ENCODE assay signal across 1 cellular context in the genomic region with DNA sequence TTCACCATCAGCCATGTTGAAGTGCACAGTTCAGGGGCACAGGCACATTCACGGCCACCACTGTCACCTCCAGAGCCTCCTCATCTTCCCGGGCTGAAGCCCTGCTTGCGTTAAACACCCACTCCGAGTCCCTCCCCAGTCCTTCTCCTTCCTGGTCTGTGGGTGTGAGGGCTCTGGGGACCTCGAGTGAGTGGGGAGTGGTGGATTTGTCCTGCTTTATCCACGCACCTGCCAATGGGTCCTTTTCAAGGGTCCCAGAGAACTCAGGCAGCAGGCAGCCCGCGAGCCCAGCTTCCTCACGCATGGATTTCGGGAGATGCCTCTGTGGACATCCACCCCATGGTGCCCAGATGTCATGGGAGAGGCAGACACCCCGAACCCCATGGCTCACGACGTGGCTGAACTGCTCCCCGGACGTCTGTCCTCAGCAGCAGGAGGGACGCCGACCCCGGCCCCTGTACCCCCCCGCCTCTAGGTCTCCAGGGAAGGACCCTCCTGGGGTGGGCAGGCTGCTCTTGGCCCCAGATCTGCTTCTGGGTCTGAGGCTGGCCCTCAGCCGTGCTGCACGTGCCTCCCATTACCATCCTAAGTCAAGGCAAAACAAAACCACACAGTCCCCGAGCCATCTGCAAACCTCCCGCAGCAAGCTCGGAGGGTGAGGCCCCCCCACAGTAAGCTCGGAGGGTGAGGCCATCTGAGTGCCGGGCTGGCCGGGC.
TF ChIP-seq lines count a peak whose summit lies in the region.

No MANE protein-coding gene starts in this region.

TF ChIP-seq in HepG2, 621 proteins besides CTCF, POLR2A, EP300 and RAD21 (continued from another document and continues in another):
- TF ChIP-seq ZNF280D (CRISPR knock-in tag; IDR thresholded peaks at IDR 0.05) (no peak), MBD4 (IDR thresholded peaks at IDR 0.05; ENCODE audit: borderline replicate concordance, low read length) (no peak), ZNF326 (CRISPR knock-in tag; IDR thresholded peaks at IDR 0.05; ENCODE audit: borderline replicate concordance) (peak; percentile 52; the same call in 1 of the 2 replicates), ZNF24 (IDR thresholded peaks at IDR 0.05) (no peak), TOPORS (CRISPR knock-in tag; IDR thresholded peaks at IDR 0.05) (peak; percentile 55; the same call in 1 of the 2 replicates), KDM2A (CRISPR knock-in tag; IDR thresholded peaks at IDR 0.05; ENCODE audit: borderline replicate concordance, low read depth) (peak; percentile 63; the same call in 1 of the 2 replicates), ZNF382 (CRISPR knock-in tag; IDR thresholded peaks at IDR 0.05; ENCODE audit: borderline replicate concordance) (no peak), FOXM1 (CRISPR knock-in tag; IDR thresholded peaks at IDR 0.05) (no peak), HNF1B (CRISPR knock-in tag; IDR thresholded peaks at IDR 0.05) (no peak), AGO2 (optimal IDR thresholded peaks at IDR 0.05; ENCODE audit: low read depth, low read length) (peak; percentile 96), ZNF235 (CRISPR knock-in tag; IDR thresholded peaks at IDR 0.05; ENCODE audit: borderline replicate concordance) (no peak), ZNF451 (CRISPR knock-in tag; IDR thresholded peaks at IDR 0.05) (peak; percentile 53; the same call in 1 of the 2 replicates), GPBP1L1 (CRISPR knock-in tag; IDR thresholded peaks at IDR 0.05) (no peak), ZFP90 (CRISPR knock-in tag; IDR thresholded peaks at IDR 0.05; ENCODE audit: borderline replicate concordance) (peak; percentile 11; the same call in 1 of the 2 replicates), ZMYM4 (CRISPR knock-in tag; IDR thresholded peaks at IDR 0.05) (no peak), ZNF33B (CRISPR knock-in tag; IDR thresholded peaks at IDR 0.05) (no peak), ZC3H13 (CRISPR knock-in tag; IDR thresholded peaks at IDR 0.05) (0 out of 2 replicates have a peak, but pooled peaks have one; percentile 14), SATB2 (CRISPR knock-in tag; IDR thresholded peaks at IDR 0.05) (no peak), CEBPB (IDR thresholded peaks at IDR 0.05; ENCODE audit: borderline replicate concordance, low read depth, low read length) (no peak), PAXIP1 (CRISPR knock-in tag; conservative IDR thresholded peaks at IDR 0.05) (no peak), ZBTB34 (CRISPR knock-in tag; IDR thresholded peaks at IDR 0.05) (no peak), BHLHE40 (IDR thresholded peaks at IDR 0.05; ENCODE audit: low read length) (peak; percentile 73), ZNF567 (CRISPR knock-in tag; IDR thresholded peaks at IDR 0.05; ENCODE audit: borderline replicate concordance) (0 out of 2 replicates have a peak, but pooled peaks have one; percentile 28), ZNF878 (CRISPR knock-in tag; IDR thresholded peaks at IDR 0.05) (no peak), ZNF674 (CRISPR knock-in tag; IDR thresholded peaks at IDR 0.05; ENCODE audit: low read depth) (no peak), NR2F2 (IDR thresholded peaks at IDR 0.05; ENCODE audit: borderline replicate concordance, low read depth) (peak; percentile 6; the same call in 1 of the 2 replicates), TFE3 (CRISPR knock-in tag; IDR thresholded peaks at IDR 0.05) (no peak), MIER2 (CRISPR knock-in tag; IDR thresholded peaks at IDR 0.05) (no peak), IRF2 (CRISPR knock-in tag; IDR thresholded peaks at IDR 0.05) (no peak), NFYC (CRISPR knock-in tag; IDR thresholded peaks at IDR 0.05) (no peak), KLF13 (CRISPR knock-in tag; IDR thresholded peaks at IDR 0.05) (no peak), POLR2AphosphoS2 (IDR thresholded peaks at IDR 0.05; ENCODE audit: low read depth, low read length) (no peak), ZBTB42 (CRISPR knock-in tag; IDR thresholded peaks at IDR 0.05) (no peak), DPF2 (CRISPR knock-in tag; IDR thresholded peaks at IDR 0.05; ENCODE audit: borderline replicate concordance, low read depth) (no peak), MYC (CRISPR knock-in tag; IDR thresholded peaks at IDR 0.05; ENCODE audit: borderline replicate concordance) (no peak; the same call in 1 of the 2 replicates), CBX1 (IDR thresholded peaks at IDR 0.05; ENCODE audit: low read depth) (no peak), TCF7L2 (IDR thresholded peaks at IDR 0.05; ENCODE audit: low read depth, low read length) (no peak), ZNF20 (CRISPR knock-in tag; IDR thresholded peaks at IDR 0.05) (no peak)
- TF ChIP-seq, protein P1, sequence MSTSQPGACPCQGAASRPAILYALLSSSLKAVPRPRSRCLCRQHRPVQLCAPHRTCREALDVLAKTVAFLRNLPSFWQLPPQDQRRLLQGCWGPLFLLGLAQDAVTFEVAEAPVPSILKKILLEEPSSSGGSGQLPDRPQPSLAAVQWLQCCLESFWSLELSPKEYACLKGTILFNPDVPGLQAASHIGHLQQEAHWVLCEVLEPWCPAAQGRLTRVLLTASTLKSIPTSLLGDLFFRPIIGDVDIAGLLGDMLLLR (CRISPR knock-in tag; IDR thresholded peaks at IDR 0.05), result no peak
- TF ChIP-seq, protein P2, sequence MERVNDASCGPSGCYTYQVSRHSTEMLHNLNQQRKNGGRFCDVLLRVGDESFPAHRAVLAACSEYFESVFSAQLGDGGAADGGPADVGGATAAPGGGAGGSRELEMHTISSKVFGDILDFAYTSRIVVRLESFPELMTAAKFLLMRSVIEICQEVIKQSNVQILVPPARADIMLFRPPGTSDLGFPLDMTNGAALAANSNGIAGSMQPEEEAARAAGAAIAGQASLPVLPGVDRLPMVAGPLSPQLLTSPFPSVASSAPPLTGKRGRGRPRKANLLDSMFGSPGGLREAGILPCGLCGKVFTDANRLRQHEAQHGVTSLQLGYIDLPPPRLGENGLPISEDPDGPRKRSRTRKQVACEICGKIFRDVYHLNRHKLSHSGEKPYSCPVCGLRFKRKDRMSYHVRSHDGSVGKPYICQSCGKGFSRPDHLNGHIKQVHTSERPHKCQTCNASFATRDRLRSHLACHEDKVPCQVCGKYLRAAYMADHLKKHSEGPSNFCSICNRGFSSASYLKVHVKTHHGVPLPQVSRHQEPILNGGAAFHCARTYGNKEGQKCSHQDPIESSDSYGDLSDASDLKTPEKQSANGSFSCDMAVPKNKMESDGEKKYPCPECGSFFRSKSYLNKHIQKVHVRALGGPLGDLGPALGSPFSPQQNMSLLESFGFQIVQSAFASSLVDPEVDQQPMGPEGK (CRISPR knock-in tag; IDR thresholded peaks at IDR 0.05), result peak; percentile 48
- TF ChIP-seq, protein P3, sequence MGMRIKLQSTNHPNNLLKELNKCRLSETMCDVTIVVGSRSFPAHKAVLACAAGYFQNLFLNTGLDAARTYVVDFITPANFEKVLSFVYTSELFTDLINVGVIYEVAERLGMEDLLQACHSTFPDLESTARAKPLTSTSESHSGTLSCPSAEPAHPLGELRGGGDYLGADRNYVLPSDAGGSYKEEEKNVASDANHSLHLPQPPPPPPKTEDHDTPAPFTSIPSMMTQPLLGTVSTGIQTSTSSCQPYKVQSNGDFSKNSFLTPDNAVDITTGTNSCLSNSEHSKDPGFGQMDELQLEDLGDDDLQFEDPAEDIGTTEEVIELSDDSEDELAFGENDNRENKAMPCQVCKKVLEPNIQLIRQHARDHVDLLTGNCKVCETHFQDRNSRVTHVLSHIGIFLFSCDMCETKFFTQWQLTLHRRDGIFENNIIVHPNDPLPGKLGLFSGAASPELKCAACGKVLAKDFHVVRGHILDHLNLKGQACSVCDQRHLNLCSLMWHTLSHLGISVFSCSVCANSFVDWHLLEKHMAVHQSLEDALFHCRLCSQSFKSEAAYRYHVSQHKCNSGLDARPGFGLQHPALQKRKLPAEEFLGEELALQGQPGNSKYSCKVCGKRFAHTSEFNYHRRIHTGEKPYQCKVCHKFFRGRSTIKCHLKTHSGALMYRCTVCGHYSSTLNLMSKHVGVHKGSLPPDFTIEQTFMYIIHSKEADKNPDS (CRISPR knock-in tag; IDR thresholded peaks at IDR 0.05), result no peak; the same call in 1 of the 2 replicates
